8 cellular contexts compared by ENCODE assay signal in genomic region chr4:83285022-83285387, GRCh38. TPM values are rescaled to one million over a fixed set of nuclear protein-coding genes. Genes with fewer than 3 reads are reported as not detected.
DNase-seq lines count a peak whose midpoint lies in the region; ATAC-seq and TF ChIP-seq lines count a peak whose summit lies in the region.

No MANE protein-coding gene starts in this region.

- H3K4me1 Mint-ChIP-seq in HFFc6 (ENCODE audit: low read depth) = peaks cover 55% of the 10 kb centered on the region

- no peak for ATAC-seq in HG03520 (IDR thresholded peaks at IDR 0.05; ENCODE audit: unreplicated experiment)

- no peaks in the 10 kb centered on the region for H3K36me3 Mint-ChIP-seq in HFFc6 (ENCODE audit: low read depth)

- peak overlapping the region; percentile 98 for H3K27ac Mint-ChIP-seq in HFFc6

- DNase-seq in NCI-H1105 treated with DMSO at 0.1 percent for 48 hours (lab: John Stamatoyannopoulos, UW) (peak; percentile 31), NCI-H1105 (lab: John Stamatoyannopoulos, UW) (no peak), HFFc6 (peak; percentile 62), OCI-M2 (lab: John Stamatoyannopoulos, UW; ENCODE audit: unreplicated experiment) (peak; percentile 57), cardiac fibroblast (ENCODE audit: low read depth in 2 of 2) (peak; percentile 78), iris pigment epithelial cell (ENCODE audit: low read depth) (peak; percentile 71)

- TF ChIP-seq CTCF in HFFc6 (IDR thresholded peaks at IDR 0.05) (no peak), cardiac fibroblast (IDR thresholded peaks at IDR 0.05; ENCODE audit: low read depth, low read length) (no peak)

- peak overlapping the region; percentile 73 to 97 (median 90) for H3K27ac ChIP-seq in skin epidermis

- peaks cover 1% of the 10 kb centered on the region for H3K27me3 Mint-ChIP-seq in HFFc6 (ENCODE audit: insufficient read depth)

- H3K4me3 ChIP-seq in cardiac fibroblast (replicated peaks in 1 of 2; ENCODE audit: low read depth in 2 of 2, low read length in 2 of 2) (peak overlapping the region; percentile 52 to 69), skin epidermis (peak overlapping the region; percentile 66 to 82 (median 71))

- no peaks in the 10 kb centered on the region for H3K9me3 Mint-ChIP-seq in HFFc6

- peak overlapping the region; percentile 95 for H3K4me3 Mint-ChIP-seq in HFFc6

RNA-seq across cellular contexts. Expression of gene COQ2, which starts 0.4 kb away (rescaled TPM):
- 10 to 100 TPM; 15.4 to 23.2 (median 20.6) TPM for total RNA-seq in HFFc6 (2021; fragmentation: NEBNext Ultra II Directional; extraction: Animal tissue kit (Norgen Biotek cat#: 25700))

RNA-seq across cellular contexts. Expression of gene HPSE, which starts 49.6 kb away (rescaled TPM):
- 1 to 10 TPM in 2 of 6 experiments, under 1 TPM in 4; 0.33 to 1.0 (median 0.83) TPM for total RNA-seq in HFFc6 (2021; fragmentation: NEBNext Ultra II Directional; extraction: Animal tissue kit (Norgen Biotek cat#: 25700))
